In the genomic region with DNA sequence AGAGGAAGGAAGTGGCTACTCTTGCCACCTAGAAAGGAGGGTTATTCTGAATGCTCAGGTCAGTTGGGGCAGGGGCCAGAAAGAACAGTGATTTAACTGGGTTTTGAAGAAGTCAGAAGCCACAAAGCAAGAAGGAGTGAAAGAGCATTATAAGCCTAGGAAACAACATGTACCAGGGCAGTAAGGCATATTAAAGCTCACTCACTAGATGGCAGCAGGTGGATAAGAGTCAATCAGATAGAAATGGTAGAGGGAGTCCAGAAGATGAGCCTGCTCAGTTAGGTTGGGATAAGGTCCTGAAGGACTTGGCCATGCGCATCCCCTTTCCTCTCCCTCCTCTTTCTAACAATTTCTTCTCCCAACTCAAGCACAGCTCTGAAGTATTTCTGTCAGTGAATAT, we compare ENCODE assay signal across 12 cellular contexts. TPM values are rescaled to one million over a fixed set of nuclear protein-coding genes. Genes with fewer than 3 reads are reported as not detected.
A peak's percentile ranks its signal among the peaks of the same experiment; 100 is the strongest.
DNase-seq lines count a peak whose midpoint lies in the region; ATAC-seq and TF ChIP-seq lines count a peak whose summit lies in the region.
"Had no signal": no experiment of that assay in that cellular context is flagged by ENCODE, and none has a peak within 500 bp of the region (broad histone marks: within the 10 kb centered on the region; RNA-seq: fewer than 3 reads in every experiment).

No MANE protein-coding gene starts in this region.

- in situ Hi-C loops in GM13977 (cut with MboI; ENCODE audit: low pct_unique_long_range_greater_than_20kb, low sequenced_read_pairs, unreplicated experiment), result no loop called here

- BruUV-seq in PC-3 (replicated peaks; lab: Mats Ljungman, UMichigan), result no TSS peak

- intact Hi-C loops in PC-3 (cut with micrococcal nuclease) (loop anchor here (1.0 kb wide), 1 partner anchor 150 kb away; no protein-coding TSS in a partner anchor), aorta (cut with DNase I) (loop anchor here in 1 of 2 donors (5.0 kb wide), 1 partner anchor 148 kb away; no protein-coding TSS in a partner anchor)

- H4K20me1 ChIP-seq in PC-3 (ENCODE audit: low read length), result no peaks in the 10 kb centered on the region

- no peak overlapping the region for H3K4me2 ChIP-seq in PC-3 (ENCODE audit: low read length)

- H3K36me3 ChIP-seq in PC-3 (ENCODE audit: low read depth, low read length) (no peaks in the 10 kb centered on the region), aorta (ENCODE audit: control insufficient read depth in 1 of 2, insufficient read depth in 2 of 2, low read length in 1 of 2) (no peaks in the 10 kb centered on the region)
- H3K36me3 ChIP-seq: right lobe of liver, stomach had no signal

- CTCF ChIA-PET in PC-3 (lab: Charles Lee), result no interaction called here

- ATAC-seq in PC-3, result peak; percentile 72
- ATAC-seq in GM18517 (IDR thresholded peaks at IDR 0.05; ENCODE audit: unreplicated experiment), result no peak
- no peak for ATAC-seq in aorta (ENCODE audit: low FRiP score)

- POLR2A ChIA-PET in PC-3 (lab: Charles Lee; ENCODE audit: unreplicated experiment), result no interaction called here

- H3K79me2 ChIP-seq in PC-3 (ENCODE audit: low read length), result no peaks in the 10 kb centered on the region

- H3K4me3 ChIP-seq in AG09309 (ENCODE audit: control insufficient read depth, low read depth, low read length) (no peak overlapping the region), PC-3 (ENCODE audit: low read length) (no peak overlapping the region), foreskin fibroblast (ENCODE audit: low read depth in 1 of 2, low read length in 2 of 2) (no peak overlapping the region), aorta (ENCODE audit: low read length in 2 of 2) (no peak overlapping the region)
- H3K4me3 ChIP-seq: right lobe of liver, stomach had no signal

- no peak overlapping the region for H3K9ac ChIP-seq in PC-3 (ENCODE audit: low read length)

- H3K27ac ChIP-seq in PC-3 (ENCODE audit: low read length) (no peak overlapping the region), aorta (ENCODE audit: low read depth in 1 of 2, low read length in 2 of 2) (no peak overlapping the region)
- H3K27ac ChIP-seq: right lobe of liver, stomach had no signal

- 90 to 95% methylated on average over 1 of the region's 1 CpG for WGBS in aorta, 2 donors

- peak; percentile 20 for TF ChIP-seq CTCF in AG09309 (IDR thresholded peaks at IDR 0.05; ENCODE audit: control insufficient read depth, insufficient read depth, low read depth, low read length, missing control alignments)
- TF ChIP-seq CTCF in GM13977 (IDR thresholded peaks at IDR 0.05; ENCODE audit: extremely low read depth, insufficient read depth, missing control alignments), result peak; percentile 16
- TF ChIP-seq CTCF in PC-3 (conservative IDR thresholded peaks at IDR 0.05; ENCODE audit: low read depth, low read length), result peak; percentile 58
- TF ChIP-seq CTCF in foreskin fibroblast (IDR thresholded peaks at IDR 0.05; ENCODE audit: low read depth, low read length), result peak; percentile 17

- H3K27me3 ChIP-seq in PC-3 (ENCODE audit: low read length), result peaks cover 16% of the 10 kb centered on the region; the same call in 1 of the 2 replicates
- H3K27me3 ChIP-seq in aorta (ENCODE audit: control insufficient read depth in 1 of 2, insufficient read depth in 2 of 2, low read length in 1 of 2), result no peaks in the 10 kb centered on the region
- H3K27me3 ChIP-seq: right lobe of liver, stomach had no signal

- H3F3A ChIP-seq in PC-3 (ENCODE audit: low read length, unreplicated experiment), result no peaks in the 10 kb centered on the region

- no peaks in the 10 kb centered on the region for H3K9me3 ChIP-seq in PC-3 (ENCODE audit: low read length)
- no peaks in the 10 kb centered on the region for H3K9me3 ChIP-seq in aorta (ENCODE audit: control insufficient read depth, low read length)
- H3K9me3 ChIP-seq: right lobe of liver, stomach had no signal

- DNase-seq in AG09309 (ENCODE audit: low read depth) (no peak), GM13977 (ENCODE audit: low spot score) (no peak), PC-3 (peak; percentile 51), foreskin fibroblast (no peak), aorta (no peak), HPDE6-E6E7 (ENCODE audit: extremely low spot score) (no peak)
- no peak for DNase-seq in effector CD8-positive, alpha-beta T cell (lab: John Stamatoyannopoulos, UW)
- DNase-seq: activated B cell treated with CpG ODN at 0.5 μM for 24 hours, DMS79, right lobe of liver, stomach had no signal

- H3K4me1 ChIP-seq in PC-3 (ENCODE audit: insufficient read depth, low read length) (peaks cover 11% of the 10 kb centered on the region; the same call in 1 of the 2 replicates), aorta (ENCODE audit: control insufficient read depth in 1 of 2, insufficient read depth in 2 of 2, low read length in 2 of 2) (no peaks in the 10 kb centered on the region)
- H3K4me1 ChIP-seq: right lobe of liver, stomach had no signal

- H3K9me2 ChIP-seq in PC-3 (replicated peaks; ENCODE audit: low read length), result no peaks in the 10 kb centered on the region

- H2AFZ ChIP-seq in PC-3 (ENCODE audit: low read length), result no peak overlapping the region

RNA-seq across cellular contexts. Expression of a gene that starts 22.0 kb away (rescaled TPM):
- total RNA-seq in PC-3 (2014; rRNA removed), result not detected in 2 replicates
- total RNA-seq in aorta, result not detected
- not detected for polyA plus RNA-seq in aorta
- total RNA-seq: activated B cell treated with CpG ODN at 0.5 μM for 24 hours, right lobe of liver, stomach had no signal
- polyA plus RNA-seq: stomach had no signal

RNA-seq across cellular contexts. Expression of a gene that starts 43.5 kb away (rescaled TPM):
- total RNA-seq in PC-3 (2014; rRNA removed) (not detected in 2 replicates), aorta (not detected)
- polyA plus RNA-seq in aorta, result not detected
- total RNA-seq: activated B cell treated with CpG ODN at 0.5 μM for 24 hours, right lobe of liver, stomach had no signal
- polyA plus RNA-seq: stomach had no signal

RNA-seq across cellular contexts. Expression of a gene that starts 54.5 kb away (rescaled TPM):
- total RNA-seq in PC-3 (2014; rRNA removed), result not detected in 2 replicates
- total RNA-seq in aorta, result not detected
- not detected for polyA plus RNA-seq in aorta
- total RNA-seq: activated B cell treated with CpG ODN at 0.5 μM for 24 hours, right lobe of liver, stomach had no signal
- polyA plus RNA-seq: stomach had no signal
